15 cellular contexts compared by ENCODE assay signal in the genomic region with DNA sequence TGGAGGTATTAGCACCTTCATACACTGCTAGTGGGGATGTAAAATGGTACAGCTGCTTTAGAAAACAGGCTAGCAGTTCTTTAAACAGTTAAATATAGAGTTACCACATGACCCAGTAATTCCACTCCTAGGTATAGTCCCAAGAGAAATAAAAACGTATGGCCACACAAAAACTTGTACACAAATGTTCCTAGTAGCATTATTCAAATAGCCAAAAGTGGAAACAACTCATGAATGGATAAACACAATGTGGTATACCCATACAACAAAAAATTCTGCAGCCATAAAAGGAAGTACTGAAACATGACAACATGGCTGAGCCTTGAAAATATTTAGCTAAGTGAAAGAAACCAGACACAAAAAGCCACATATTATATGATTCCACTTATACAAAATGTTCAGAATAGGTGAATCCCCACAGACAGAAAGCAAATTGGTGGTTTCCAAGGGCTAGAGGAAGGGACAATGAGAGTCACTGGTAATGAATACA. TPM values are rescaled to one million over a fixed set of nuclear protein-coding genes. Genes with fewer than 3 reads are reported as not detected.
A peak's percentile ranks its signal among the peaks of the same experiment; 100 is the strongest.
DNase-seq lines count a peak whose midpoint lies in the region; ATAC-seq lines count a peak whose summit lies in the region.
"Had no signal": no experiment of that assay in that cellular context is flagged by ENCODE, and none has a peak within 500 bp of the region (broad histone marks: within the 10 kb centered on the region; RNA-seq: fewer than 3 reads in every experiment).

No MANE protein-coding gene starts in this region.

- no peaks in the 10 kb centered on the region for H3K36me3 Mint-ChIP-seq in naive B cell
- no peaks in the 10 kb centered on the region for H3K36me3 Mint-ChIP-seq in activated naive CD8-positive, alpha-beta T cell treated with anti-CD3 and anti-CD28 coated beads, Interleukin-2, amount 50 U/mL, for 24 hours (ENCODE audit: low read depth)
- H3K36me3 Mint-ChIP-seq: activated naive CD8-positive, alpha-beta T cell treated with anti-CD3 and anti-CD28 coated beads for 36 hours had no signal

- no peaks in the 10 kb centered on the region for H3K27me3 ChIP-seq in aorta (ENCODE audit: control insufficient read depth in 1 of 2, insufficient read depth in 2 of 2, low read length in 1 of 2)
- H3K27me3 ChIP-seq: suprapubic skin had no signal

- H3K4me1 ChIP-seq in aorta (ENCODE audit: control insufficient read depth in 1 of 2, insufficient read depth in 2 of 2, low read length in 2 of 2) = no peaks in the 10 kb centered on the region
- H3K4me1 ChIP-seq: suprapubic skin had no signal

- intact Hi-C loops in aorta (cut with DNase I) = no loop called here

- H3K4me3 Mint-ChIP-seq in naive B cell = no peak overlapping the region
- H3K4me3 Mint-ChIP-seq in activated naive CD8-positive, alpha-beta T cell treated with anti-CD3 and anti-CD28 coated beads, Interleukin-2, amount 50 U/mL, for 24 hours = no peak overlapping the region
- H3K4me3 Mint-ChIP-seq: activated naive CD8-positive, alpha-beta T cell treated with anti-CD3 and anti-CD28 coated beads for 36 hours; central memory CD8-positive, alpha-beta T cell had no signal

- H3K9me3 Mint-ChIP-seq in naive B cell = peaks cover 0 to 14% (median 8%) of the 10 kb centered on the region in 7 donors
- peaks cover 15% of the 10 kb centered on the region for H3K9me3 Mint-ChIP-seq in activated naive CD8-positive, alpha-beta T cell treated with anti-CD3 and anti-CD28 coated beads, Interleukin-2, amount 50 U/mL, for 24 hours

- H3K36me3 ChIP-seq in aorta (ENCODE audit: control insufficient read depth in 1 of 2, insufficient read depth in 2 of 2, low read length in 1 of 2) = no peaks in the 10 kb centered on the region
- H3K36me3 ChIP-seq: suprapubic skin had no signal

- no peaks in the 10 kb centered on the region for H3K27me3 Mint-ChIP-seq in naive B cell
- H3K27me3 Mint-ChIP-seq in activated naive CD8-positive, alpha-beta T cell treated with anti-CD3 and anti-CD28 coated beads, Interleukin-2, amount 50 U/mL, for 24 hours = no peaks in the 10 kb centered on the region
- H3K27me3 Mint-ChIP-seq: activated naive CD8-positive, alpha-beta T cell treated with anti-CD3 and anti-CD28 coated beads for 36 hours had no signal

- no peak overlapping the region for H3K4me3 ChIP-seq in aorta (ENCODE audit: low read length in 2 of 2)
- H3K4me3 ChIP-seq: suprapubic skin had no signal

- no peak overlapping the region for H3K27ac ChIP-seq in aorta (ENCODE audit: low read depth in 1 of 2, low read length in 2 of 2)
- H3K27ac ChIP-seq: suprapubic skin had no signal

- H3K4me1 Mint-ChIP-seq in naive B cell = peaks cover 3 to 13% (median 6%) of the 10 kb centered on the region in 3 donors
- peaks cover 3% of the 10 kb centered on the region for H3K4me1 Mint-ChIP-seq in activated naive CD8-positive, alpha-beta T cell treated with anti-CD3 and anti-CD28 coated beads, Interleukin-2, amount 50 U/mL, for 24 hours
- H3K4me1 Mint-ChIP-seq: central memory CD8-positive, alpha-beta T cell had no signal

- ATAC-seq in GM18907 (IDR thresholded peaks at IDR 0.05; ENCODE audit: unreplicated experiment) = peak; percentile 84
- peak; percentile 60 for ATAC-seq in GM21576 (IDR thresholded peaks at IDR 0.05; ENCODE audit: unreplicated experiment)
- ATAC-seq in HG03095 (IDR thresholded peaks at IDR 0.05; ENCODE audit: unreplicated experiment) = peak; percentile 66
- ATAC-seq in naive B cell (ENCODE audit: low read depth in 2 of 2) = peak; percentile 27 to 28
- ATAC-seq in aorta (ENCODE audit: low FRiP score) = no peak
- no peak for ATAC-seq in activated naive CD8-positive, alpha-beta T cell treated with anti-CD3 and anti-CD28 coated beads, Interleukin-2, amount 50 U/mL, for 24 hours

- DNase-seq in naive B cell (no peak), AG08395 (ENCODE audit: low spot score) (no peak), aorta (no peak)
- DNase-seq in activated naive CD8-positive, alpha-beta T cell treated with anti-CD3 and anti-CD28 coated beads, Interleukin-2, amount 50 U/mL, for 24 hours = no peak
- DNase-seq: activated naive CD8-positive, alpha-beta T cell treated with anti-CD3 and anti-CD28 coated beads for 36 hours; midbrain; MM.1S; OCI-M1; small intestine; SW 1271 had no signal

- 23% methylated on average over 1 of the region's 1 CpG for WGBS in aorta, 2 donors

- H3K9me3 ChIP-seq in aorta (ENCODE audit: control insufficient read depth, low read length) = peaks cover 1% of the 10 kb centered on the region
- H3K9me3 ChIP-seq: suprapubic skin had no signal

- no peak overlapping the region for H3K27ac Mint-ChIP-seq in naive B cell
- H3K27ac Mint-ChIP-seq in activated naive CD8-positive, alpha-beta T cell treated with anti-CD3 and anti-CD28 coated beads, Interleukin-2, amount 50 U/mL, for 24 hours = no peak overlapping the region
- H3K27ac Mint-ChIP-seq: activated naive CD8-positive, alpha-beta T cell treated with anti-CD3 and anti-CD28 coated beads for 36 hours had no signal

RNA-seq across cellular contexts. Expression of gene KLF13, which starts 40.8 kb away (rescaled TPM):
- polyA plus RNA-seq in naive B cell (ENCODE audit: low read depth in 6 of 6) (10 to 100 TPM; 16.6 to 58.8 (median 40.0) TPM), aorta (10 to 100 TPM; 27.2 to 35.9 TPM)
- 10 to 100 TPM; 31.3 to 58.7 TPM for total RNA-seq in aorta

Comparison
In these comparisons a context has a peak if more than half of its experiments do, and no peak if none do; other contexts are left out.
1. ATAC-seq: peak in GM18907 (single experiment), GM21576 (single experiment), HG03095 (single experiment) and naive B cell (2 of 2); none in aorta (single experiment) and activated naive CD8-positive, alpha-beta T cell treated with anti-CD3 and anti-CD28 coated beads, Interleukin-2, amount 50 U/mL, for 24 hours (single experiment).